In the genomic region with DNA sequence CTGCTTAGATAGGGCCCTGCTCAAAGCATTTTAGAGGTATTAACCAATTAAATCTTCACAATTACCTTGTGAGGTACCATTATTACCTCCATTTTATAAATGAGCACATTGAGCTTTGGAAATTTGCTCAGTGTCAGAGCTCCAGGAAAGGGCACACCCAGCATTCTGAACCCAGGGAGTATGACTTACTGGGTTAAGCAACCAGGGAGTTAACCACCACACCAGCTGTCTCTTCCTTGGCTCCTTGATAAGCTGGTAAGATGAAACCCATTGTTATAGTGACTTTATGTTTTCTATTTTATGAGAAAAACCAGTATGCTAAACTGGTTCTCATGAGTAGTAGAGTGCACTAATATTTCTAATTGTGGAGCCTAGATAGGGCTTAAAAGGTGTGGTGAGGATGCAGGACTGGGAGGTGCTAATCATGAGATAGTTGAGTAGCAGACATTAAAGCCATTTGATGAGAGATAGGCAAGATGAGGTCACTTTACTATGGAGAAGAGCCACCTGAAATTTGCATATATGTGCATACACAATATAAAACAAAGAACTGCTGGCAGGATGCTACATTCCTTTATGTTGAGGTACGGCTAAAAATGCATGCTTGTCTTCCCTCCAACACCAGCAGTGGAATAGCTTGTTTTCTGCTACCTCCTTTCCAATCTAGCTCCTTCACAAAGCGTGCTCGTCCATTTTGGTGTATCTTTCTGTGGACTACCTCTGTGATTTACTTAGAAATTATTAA, we compare ENCODE assay signal across 21 cellular contexts.
DNase-seq lines count a peak whose midpoint lies in the region; ATAC-seq and TF ChIP-seq lines count a peak whose summit lies in the region.
"Had no signal": no experiment of that assay in that cellular context is flagged by ENCODE, and none has a peak within 500 bp of the region (broad histone marks: within the 10 kb centered on the region; RNA-seq: fewer than 3 reads in every experiment).

No MANE protein-coding gene starts in this region.

- H4K5ac ChIP-seq in H9 (ENCODE audit: insufficient read length, low read depth, low read length): no peak overlapping the region

- H3K9me2 ChIP-seq in OCI-LY1 (ENCODE audit: low read depth, low read length): no peaks in the 10 kb centered on the region

- no peak overlapping the region for H2BK120ac ChIP-seq in H9 (ENCODE audit: low read depth, low read length, poor library complexity, severe bottlenecking)

- ATAC-seq in HG02885 (IDR thresholded peaks at IDR 0.05; ENCODE audit: poor library complexity, unreplicated experiment) (no peak), GM18907 (IDR thresholded peaks at IDR 0.05; ENCODE audit: unreplicated experiment) (no peak)
- ATAC-seq: naive thymus-derived CD4-positive, alpha-beta T cell had no signal

- peak overlapping the region; percentile 65 for H3K27ac ChIP-seq in H9 (ENCODE audit: insufficient read length, low read depth, low read length)
- H3K27ac ChIP-seq in OCI-LY1 (ENCODE audit: low read depth, low read length, poor library complexity, severe bottlenecking): no peak overlapping the region
- H3K27ac ChIP-seq: dorsolateral prefrontal cortex had no signal

- H3K9me3 ChIP-seq in H9 (ENCODE audit: control insufficient read depth, low read depth, low read length) (no peaks in the 10 kb centered on the region), OCI-LY1 (ENCODE audit: low read length) (no peaks in the 10 kb centered on the region)

- no peaks in the 10 kb centered on the region for H3K23me2 ChIP-seq in H9 (ENCODE audit: insufficient read length, low read depth, low read length, poor library complexity, severe bottlenecking)

- H3K4ac ChIP-seq in H9 (ENCODE audit: low read depth, low read length): no peak overlapping the region; the same call in 1 of the 2 replicates

- no peak overlapping the region for H3K9ac ChIP-seq in H9 (ENCODE audit: extremely low read depth, insufficient read length, low read length)
- H3K9ac ChIP-seq in OCI-LY1 (ENCODE audit: low read length): no peak overlapping the region

- peak; percentile 48 for DNase-seq in H9
- peak; percentile 79 for DNase-seq in epithelial cell of esophagus (ENCODE audit: low read depth)
- peak; percentile 52 for DNase-seq in iris pigment epithelial cell (ENCODE audit: low read depth)
- no peak for DNase-seq in cerebellum (ENCODE audit: low spot score)
- DNase-seq in mesothelial cell of epicardium (ENCODE audit: low spot score in 2 of 2, unreplicated experiment in 2 of 2): no peak
- DNase-seq: activated CD8-positive, alpha-beta memory T cell treated with anti-CD3 and anti-CD28 coated beads, Interleukin-2, amount 50 U/mL, for 48 hours; activated naive CD4-positive, alpha-beta T cell; dorsolateral prefrontal cortex; GF-D8; KBM-7; naive thymus-derived CD4-positive, alpha-beta T cell; NCI-H1105; NCI-H2171; stimulated activated naive CD4-positive, alpha-beta T cell treated with Interleukin-2 at 50 U/mL for 16 hours; T-helper 2 cell had no signal

- H3K27me3 ChIP-seq in H9 (ENCODE audit: insufficient read depth, low read length) (no peaks in the 10 kb centered on the region), OCI-LY1 (ENCODE audit: insufficient read depth, low read length) (no peaks in the 10 kb centered on the region)
- H3K27me3 ChIP-seq: dorsolateral prefrontal cortex had no signal

- no peak overlapping the region for H2AK5ac ChIP-seq in H9 (ENCODE audit: insufficient read length, low read length)

- no peak overlapping the region for H4K8ac ChIP-seq in H9 (replicated peaks; ENCODE audit: insufficient read length, low read depth, low read length)

- H3K18ac ChIP-seq in H9 (ENCODE audit: insufficient read length, low read depth, low read length): no peak overlapping the region

- H3K23ac ChIP-seq in H9 (ENCODE audit: insufficient read length, low read depth, low read length): no peak overlapping the region

- H2BK15ac ChIP-seq in H9 (ENCODE audit: low read depth, low read length): no peak overlapping the region

- no CpG with 5 or more reads among the region's 3 CpGs for WGBS in H9 (ENCODE audit: extremely low coverage, insufficient read length, low lambda C conversion rate)

- H4K20me1 ChIP-seq in H9 (ENCODE audit: control insufficient read depth, insufficient read depth, insufficient read length) (no peaks in the 10 kb centered on the region), OCI-LY1 (ENCODE audit: insufficient read depth, low read length) (no peaks in the 10 kb centered on the region)

- H2BK12ac ChIP-seq in H9 (ENCODE audit: insufficient read length, low read depth, low read length): no peak overlapping the region

- H3K79me2 ChIP-seq in H9 (ENCODE audit: insufficient read depth, low read length): no peaks in the 10 kb centered on the region
- H3K79me2 ChIP-seq in OCI-LY1 (ENCODE audit: insufficient read depth, low read length): no peaks in the 10 kb centered on the region

- H3K4me2 ChIP-seq in H9 (ENCODE audit: insufficient read depth, insufficient read length, low read length): no peak overlapping the region
- H3K4me2 ChIP-seq in OCI-LY1 (ENCODE audit: low read length): no peak overlapping the region

- H2BK5ac ChIP-seq in H9 (ENCODE audit: insufficient read length, low read length): no peak overlapping the region

- no peaks in the 10 kb centered on the region for H3K79me1 ChIP-seq in H9 (ENCODE audit: insufficient read depth, low read depth, low read length, poor library complexity, severe bottlenecking)

- H3K9me3 Mint-ChIP-seq in H9 (peaks cover 5 to 10% of the 10 kb centered on the region in 2 experiments; a peak in 3 of 5 replicates), mesothelial cell of epicardium (no peaks in the 10 kb centered on the region)

- H3K14ac ChIP-seq in H9 (ENCODE audit: insufficient read depth, low read length): no peak overlapping the region

- no peak overlapping the region for H3K56ac ChIP-seq in H9 (ENCODE audit: insufficient read length, low read depth, low read length)

- no peak overlapping the region for H4K91ac ChIP-seq in H9 (ENCODE audit: insufficient read length, low read depth, low read length)

- TF ChIP-seq CTCF in H9 (conservative IDR thresholded peaks at IDR 0.05): no peak
- TF ChIP-seq CTCF in OCI-LY1 (IDR thresholded peaks at IDR 0.05; ENCODE audit: low read length): no peak
- no peak for TF ChIP-seq CTCF in epithelial cell of esophagus (IDR thresholded peaks at IDR 0.05; ENCODE audit: insufficient read depth, low read depth, low read length, missing control alignments)
- no peak for TF ChIP-seq CTCF in mesothelial cell of epicardium (IDR thresholded peaks at IDR 0.05; ENCODE audit: unreplicated experiment)

- no peaks in the 10 kb centered on the region for H3F3A ChIP-seq in OCI-LY1 (ENCODE audit: insufficient read depth, low read length)

- no peaks in the 10 kb centered on the region for H3K36me3 ChIP-seq in OCI-LY1 (ENCODE audit: insufficient read depth, low read length)

- H3K27me3 Mint-ChIP-seq in H9 (ENCODE audit: low read depth): no peaks in the 10 kb centered on the region
- H3K27me3 Mint-ChIP-seq in mesothelial cell of epicardium (ENCODE audit: low read depth): no peaks in the 10 kb centered on the region
- H3K27me3 Mint-ChIP-seq: B cell; naive thymus-derived CD4-positive, alpha-beta T cell; progenitor cell of endocrine pancreas; type B pancreatic cell had no signal

- no peaks in the 10 kb centered on the region; the same call in 1 of the 2 replicates for H3K4me1 ChIP-seq in H9 (ENCODE audit: insufficient read depth, low read length)
- no peaks in the 10 kb centered on the region for H3K4me1 ChIP-seq in OCI-LY1 (ENCODE audit: insufficient read depth, low read length, severe bottlenecking)

- peaks cover 15 to 21% (median 19%) of the 10 kb centered on the region in 3 experiments for H3K36me3 Mint-ChIP-seq in H9 (ENCODE audit: insufficient read depth in 1 of 3, low read depth in 3 of 3)
- no peaks in the 10 kb centered on the region for H3K36me3 Mint-ChIP-seq in mesothelial cell of epicardium
- H3K36me3 Mint-ChIP-seq: naive thymus-derived CD4-positive, alpha-beta T cell had no signal

- H3K4me1 Mint-ChIP-seq in H9 (peaks cover 11 to 20% of the 10 kb centered on the region in 2 experiments), mesothelial cell of epicardium (peaks cover 9% of the 10 kb centered on the region)
- H3K4me1 Mint-ChIP-seq: B cell had no signal

- H3K4me3 Mint-ChIP-seq in H9 (no peak overlapping the region), mesothelial cell of epicardium (no peak overlapping the region)
- H3K4me3 Mint-ChIP-seq: B cell; naive thymus-derived CD4-positive, alpha-beta T cell; type B pancreatic cell had no signal

- no peak overlapping the region for H2BK20ac ChIP-seq in H9 (ENCODE audit: low read depth, low read length, poor library complexity, severe bottlenecking)

- H3T11ph ChIP-seq in H9 (ENCODE audit: low read length): no peak overlapping the region

- H3K27ac Mint-ChIP-seq in H9: peak overlapping the region in 2 of 3 experiments; percentile 65 to 81; a peak in 4 of 7 replicates
- H3K27ac Mint-ChIP-seq in mesothelial cell of epicardium: no peak overlapping the region
- H3K27ac Mint-ChIP-seq: B cell; naive thymus-derived CD4-positive, alpha-beta T cell; progenitor cell of endocrine pancreas; type B pancreatic cell had no signal

- H3K4me3 ChIP-seq in OCI-LY1 (ENCODE audit: low read depth, low read length, poor library complexity, severe bottlenecking) (no peak overlapping the region), epithelial cell of esophagus (ENCODE audit: low read length) (no peak overlapping the region)
- H3K4me3 ChIP-seq: dorsolateral prefrontal cortex had no signal

- no peak overlapping the region for H2AFZ ChIP-seq in H9 (ENCODE audit: low read length)
- H2AFZ ChIP-seq in OCI-LY1 (ENCODE audit: low read length): 0 out of 2 replicates have a peak overlapping the region, but pooled peaks have one; percentile 38

Comparison
In these comparisons a context has a peak if more than half of its experiments do, and no peak if none do; other contexts are left out.
1. DNase-seq: peak in H9 (single experiment), epithelial cell of esophagus (single experiment) and iris pigment epithelial cell (single experiment); none in cerebellum (single experiment) and mesothelial cell of epicardium (0 of 2).